ENCODE assay signal across 27 cellular contexts in genomic region chr21:31470896-31471694, GRCh38.
DNase-seq lines count a peak whose midpoint lies in the region; ATAC-seq and TF ChIP-seq lines count a peak whose summit lies in the region.
"Had no signal": no experiment of that assay in that cellular context is flagged by ENCODE, and none has a peak within 500 bp of the region (broad histone marks: within the 10 kb centered on the region; RNA-seq: fewer than 3 reads in every experiment).

No MANE protein-coding gene starts in this region.

- H3K4me3 ChIP-seq in A673 (ENCODE audit: low read depth, low read length, poor library complexity, severe bottlenecking): no peak overlapping the region
- peak overlapping the region; percentile 23; the same call in 1 of the 2 replicates for H3K4me3 ChIP-seq in HUES6 (ENCODE audit: low read depth, low read length)
- H3K4me3 ChIP-seq: A549, BLaER1, breast epithelium, GM12878, psoas muscle, upper lobe of left lung had no signal

- intact Hi-C loops in A673 (cut with micrococcal nuclease; ENCODE audit: unreplicated experiment): no loop called here

- ATAC-seq in GM21526 (IDR thresholded peaks at IDR 0.05; ENCODE audit: low FRiP score, unreplicated experiment): no peak
- ATAC-seq: A549; activated CD8-positive, alpha-beta T cell treated with anti-CD3 and anti-CD28 coated beads, Interleukin-2, amount 10 ng/mL, durations not matched to agents 7 days and 5 days; GM12878; HepG2; left colon; Panc1; psoas muscle had no signal

- POLR2A ChIA-PET in A673 (lab: Charles Lee; ENCODE audit: low non-redundant PET): interaction anchor here (0.7 kb wide), 1 partner anchor 73 kb away, joined by 4 read pairs; no protein-coding TSS in a partner anchor

- H3K4me1 ChIP-seq in A673 (ENCODE audit: insufficient read depth, low read length, poor library complexity, severe bottlenecking) (no peaks in the 10 kb centered on the region), HUES6 (ENCODE audit: control insufficient read depth, insufficient read depth, low read length) (peaks cover 9% of the 10 kb centered on the region)
- H3K4me1 ChIP-seq: A549, BLaER1, breast epithelium, psoas muscle, upper lobe of left lung had no signal

- DNase-seq in A673 (ENCODE audit: low spot score) (peak; percentile 21), cerebellum (ENCODE audit: low spot score) (peak; percentile 56), NCI-H1417 (lab: John Stamatoyannopoulos, UW) (no peak), NCI-H2081 (lab: John Stamatoyannopoulos, UW) (no peak), NCI-H1694 treated with DMSO at 0.1 percent for 48 hours (lab: John Stamatoyannopoulos, UW) (no peak)
- DNase-seq: activated CD4-positive, alpha-beta T cell treated with anti-CD3 and anti-CD28 coated beads for 1 hour; activated CD8-positive, alpha-beta T cell treated with anti-CD3 and anti-CD28 coated beads, Interleukin-2, amount 10 ng/mL, durations not matched to agents 7 days and 5 days; activated naive CD4-positive, alpha-beta T cell treated with Interleukin-2 at 50 U/mL for 16 hours; amniotic stem cell; COR-L47; dermis blood vessel endothelial cell; DMS79 treated with DMSO at 0.1 percent for 48 hours; HCEC 1CT; left colon; NCI-H187 treated with DMSO at 0.1 percent for 48 hours; NK-92 treated with Interleukin-12 subunit alpha and Interleukin-12 subunit beta, amount 100 ng/mL, for 24 hours; psoas muscle had no signal

- no peak for TF ChIP-seq CTCF in A673 (conservative IDR thresholded peaks at IDR 0.05; ENCODE audit: low read depth, low read length)

- BruUV-seq in A673 (replicated peaks; lab: Mats Ljungman, UMichigan): no TSS peak

- H3K27ac ChIP-seq in A673 (ENCODE audit: low read depth, low read length, poor library complexity, severe bottlenecking) (no peak overlapping the region), HUES6 (ENCODE audit: low read depth, low read length) (no peak overlapping the region), layer of hippocampus (ENCODE audit: low read depth, low read length) (peak overlapping the region; percentile 78)
- H3K27ac ChIP-seq: A549, BLaER1, breast epithelium, psoas muscle, upper lobe of left lung had no signal

- no peak overlapping the region for H3K9ac ChIP-seq in HUES6 (ENCODE audit: low read length)
- H3K9ac ChIP-seq: BLaER1 had no signal

- H3K27me3 ChIP-seq in A673 (replicated peaks; ENCODE audit: insufficient read depth, low read depth, low read length, poor library complexity) (no peaks in the 10 kb centered on the region), HUES6 (ENCODE audit: control insufficient read depth, insufficient read depth, low read length) (no peaks in the 10 kb centered on the region), layer of hippocampus (ENCODE audit: control insufficient read depth, insufficient read depth, low read length) (no peaks in the 10 kb centered on the region)
- H3K27me3 ChIP-seq: BLaER1, breast epithelium, upper lobe of left lung had no signal

- no peaks in the 10 kb centered on the region for H3K9me3 ChIP-seq in A673 (ENCODE audit: low read depth, low read length, poor library complexity, severe bottlenecking)
- H3K9me3 ChIP-seq in HUES6 (ENCODE audit: control insufficient read depth, insufficient read depth, low read depth, low read length): peaks cover 10% of the 10 kb centered on the region; the same call in 1 of the 2 replicates
- H3K9me3 ChIP-seq: A549, breast epithelium, psoas muscle, upper lobe of left lung had no signal

- CTCF ChIA-PET in A673 (lab: Charles Lee): no interaction called here

- no peaks in the 10 kb centered on the region for H3K36me3 ChIP-seq in A673 (ENCODE audit: insufficient read depth, low read length, poor library complexity, severe bottlenecking)
- H3K36me3 ChIP-seq in HUES6 (ENCODE audit: control insufficient read depth, insufficient read depth, low read length): no peaks in the 10 kb centered on the region
- H3K36me3 ChIP-seq: breast epithelium, upper lobe of left lung had no signal

Comparison
In these comparisons a context has a peak if more than half of its experiments do, and no peak if none do; other contexts are left out.
1. DNase-seq: peak in A673 (single experiment) and cerebellum (single experiment); none in NCI-H1417 (0 of 3), NCI-H2081 (0 of 2) and NCI-H1694 treated with DMSO at 0.1 percent for 48 hours (single experiment).